26 cellular contexts compared by ENCODE assay signal in the genomic region with DNA sequence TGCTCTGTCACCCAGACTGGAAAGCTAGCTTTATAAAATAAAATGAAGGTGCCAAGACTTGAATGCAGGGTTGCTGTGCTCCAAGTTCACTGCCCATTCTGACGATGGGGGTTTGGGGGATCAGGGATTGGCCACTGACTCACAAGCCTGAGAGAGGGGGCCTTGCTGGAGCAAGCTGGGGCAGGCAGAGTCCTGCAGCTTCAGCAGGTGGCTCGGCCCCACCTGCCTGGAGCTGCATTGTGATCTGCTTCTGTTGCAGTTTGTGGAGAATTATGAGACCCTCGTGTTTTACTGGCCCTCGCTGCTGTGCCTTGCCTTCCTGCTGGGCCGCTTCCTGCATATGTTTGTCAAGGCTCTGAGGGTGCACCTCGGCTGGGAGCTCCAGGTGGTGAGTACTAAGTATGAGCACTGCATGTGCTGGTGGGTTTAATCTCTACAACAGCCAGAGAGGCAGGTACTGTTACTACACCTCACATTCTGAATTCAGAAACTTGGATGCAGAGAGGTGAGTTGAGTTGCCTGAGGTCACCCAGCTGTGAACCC.
"Had no signal": no experiment of that assay in that cellular context is flagged by ENCODE, and none has a peak within 500 bp of the region (broad histone marks: within the 10 kb centered on the region; RNA-seq: fewer than 3 reads in every experiment).

No MANE protein-coding gene starts in this region.

- H3K9me3 ChIP-seq: MG63 had no signal

- FAIRE-seq: astrocyte, RCC 7860 had no signal

- DNase-seq: activated B cell treated with CpG ODN at 0.5 μM for 24 hours; activated CD4-positive, alpha-beta memory T cell treated with anti-CD3 and anti-CD28 coated beads, Interleukin-2, amount 10 ng/mL, durations not matched to agents 7 days and 5 days; activated CD4-positive, alpha-beta T cell treated with anti-CD3 and anti-CD28 coated beads for 1 hour; activated CD4-positive, alpha-beta T cell treated with anti-CD3 and anti-CD28 coated beads, Interleukin-2, amount 10 ng/mL, durations not matched to agents 7 days and 5 days; activated gamma-delta T cell; activated naive CD4-positive, alpha-beta T cell treated with anti-CD3 and anti-CD28 coated beads for 36 hours; activated T-cell treated with anti-CD3 and anti-CD28 coated beads for 4 hours; activated T-cell treated with anti-CD3 and anti-CD28 coated beads, Interleukin-2, amount 50 U/mL, for 48 hours; amygdala; MG63; MV-4-11; NCI-H1105; NCI-H1694; NCI-H2029; NCI-H2107; NCI-H2171 treated with DMSO at 0.1 percent for 48 hours; NCI-H226; NCI-H510A treated with DMSO at 0.1 percent for 48 hours; NCI-H69; NK-92 treated with Interleukin-12 subunit alpha and Interleukin-12 subunit beta, amount 100 ng/mL, for 24 hours; SHP77 treated with DMSO at 0.1 percent for 48 hours; T-helper 17 cell; T-helper 9 cell had no signal

- ATAC-seq: activated T-helper 17 cell treated with anti-CD3 and anti-CD28 coated beads, Interleukin-2, amount 50 U/mL, for 72 hours; T-helper 17 cell had no signal

- H3K4me3 ChIP-seq: MG63 had no signal

- H3K27me3 ChIP-seq: MG63 had no signal
